ENCODE assay signal across 1 cellular context in the genomic region with DNA sequence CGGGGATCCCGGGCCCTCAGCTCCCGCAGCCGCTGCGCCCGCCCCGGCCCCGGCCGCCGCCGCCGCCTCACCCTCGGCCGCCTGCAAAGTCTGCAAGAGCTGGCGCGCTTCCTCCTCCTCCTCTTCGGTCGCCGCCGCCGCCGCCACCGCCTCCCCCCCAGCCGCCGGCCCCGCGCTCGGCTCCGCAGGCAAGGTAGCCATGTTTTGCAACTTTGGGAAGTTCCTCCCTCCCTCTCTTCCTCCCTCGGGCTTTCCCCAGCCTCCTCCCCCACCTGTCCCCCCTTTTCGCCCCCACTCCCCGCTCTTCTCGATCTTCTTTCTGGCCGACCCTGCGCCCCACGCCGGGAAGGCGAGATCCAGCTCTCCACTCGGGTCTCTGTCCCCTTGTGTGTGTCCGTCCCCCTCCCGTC.
A peak's percentile ranks its signal among the peaks of the same experiment; 100 is the strongest.
TF ChIP-seq lines count a peak whose summit lies in the region.

No MANE protein-coding gene starts in this region.

TF ChIP-seq in HCT116, 20 proteins besides CTCF, POLR2A, EP300 and RAD21 (continued from another document):
- TF ChIP-seq, protein P1, sequence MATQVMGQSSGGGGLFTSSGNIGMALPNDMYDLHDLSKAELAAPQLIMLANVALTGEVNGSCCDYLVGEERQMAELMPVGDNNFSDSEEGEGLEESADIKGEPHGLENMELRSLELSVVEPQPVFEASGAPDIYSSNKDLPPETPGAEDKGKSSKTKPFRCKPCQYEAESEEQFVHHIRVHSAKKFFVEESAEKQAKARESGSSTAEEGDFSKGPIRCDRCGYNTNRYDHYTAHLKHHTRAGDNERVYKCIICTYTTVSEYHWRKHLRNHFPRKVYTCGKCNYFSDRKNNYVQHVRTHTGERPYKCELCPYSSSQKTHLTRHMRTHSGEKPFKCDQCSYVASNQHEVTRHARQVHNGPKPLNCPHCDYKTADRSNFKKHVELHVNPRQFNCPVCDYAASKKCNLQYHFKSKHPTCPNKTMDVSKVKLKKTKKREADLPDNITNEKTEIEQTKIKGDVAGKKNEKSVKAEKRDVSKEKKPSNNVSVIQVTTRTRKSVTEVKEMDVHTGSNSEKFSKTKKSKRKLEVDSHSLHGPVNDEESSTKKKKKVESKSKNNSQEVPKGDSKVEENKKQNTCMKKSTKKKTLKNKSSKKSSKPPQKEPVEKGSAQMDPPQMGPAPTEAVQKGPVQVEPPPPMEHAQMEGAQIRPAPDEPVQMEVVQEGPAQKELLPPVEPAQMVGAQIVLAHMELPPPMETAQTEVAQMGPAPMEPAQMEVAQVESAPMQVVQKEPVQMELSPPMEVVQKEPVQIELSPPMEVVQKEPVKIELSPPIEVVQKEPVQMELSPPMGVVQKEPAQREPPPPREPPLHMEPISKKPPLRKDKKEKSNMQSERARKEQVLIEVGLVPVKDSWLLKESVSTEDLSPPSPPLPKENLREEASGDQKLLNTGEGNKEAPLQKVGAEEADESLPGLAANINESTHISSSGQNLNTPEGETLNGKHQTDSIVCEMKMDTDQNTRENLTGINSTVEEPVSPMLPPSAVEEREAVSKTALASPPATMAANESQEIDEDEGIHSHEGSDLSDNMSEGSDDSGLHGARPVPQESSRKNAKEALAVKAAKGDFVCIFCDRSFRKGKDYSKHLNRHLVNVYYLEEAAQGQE (IDR thresholded peaks at IDR 0.05; ENCODE audit: low read depth): no peak
- TF ChIP-seq, protein P2, sequence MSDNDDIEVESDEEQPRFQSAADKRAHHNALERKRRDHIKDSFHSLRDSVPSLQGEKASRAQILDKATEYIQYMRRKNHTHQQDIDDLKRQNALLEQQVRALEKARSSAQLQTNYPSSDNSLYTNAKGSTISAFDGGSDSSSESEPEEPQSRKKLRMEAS (IDR thresholded peaks at IDR 0.05): no peak
- TF ChIP-seq SIN3A (IDR thresholded peaks at IDR 0.05; ENCODE audit: low read depth) (no peak), YY1 (IDR thresholded peaks at IDR 0.05; ENCODE audit: extremely low read depth, insufficient replicate concordance, low read depth, low read length) (peak; percentile 53), CEBPB (IDR thresholded peaks at IDR 0.05; ENCODE audit: low read depth) (no peak)
